ENCODE assay signal across 1 cellular context in the genomic region with DNA sequence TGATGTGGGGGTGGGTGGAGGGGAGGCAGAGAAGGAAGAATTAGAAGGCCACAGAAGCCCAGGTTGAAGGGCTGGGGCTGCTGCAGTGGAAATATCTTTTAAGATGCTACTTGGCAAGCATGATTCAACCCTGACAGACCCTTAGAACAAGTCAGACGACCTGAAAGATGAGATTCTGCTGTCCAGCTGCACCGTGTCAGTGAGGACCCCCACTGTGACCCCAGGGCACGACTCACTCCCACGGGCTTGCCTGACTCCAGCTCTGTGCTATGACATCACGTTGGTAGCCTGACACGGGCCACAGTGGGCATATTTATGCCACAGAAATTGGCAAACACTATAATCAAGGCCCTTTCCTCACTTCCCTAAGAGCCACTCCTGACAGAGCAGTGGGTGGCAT.
TF ChIP-seq lines count a peak whose summit lies in the region.

No MANE protein-coding gene starts in this region.

TF ChIP-seq in K562, 482 proteins besides CTCF, POLR2A, EP300 and RAD21:
- no peak for TF ChIP-seq ILK (tag; IDR thresholded peaks at IDR 0.05; ENCODE audit: borderline replicate concordance, low read depth)
- TF ChIP-seq ZNF124 (CRISPR knock-in tag; IDR thresholded peaks at IDR 0.05) = no peak
- TF ChIP-seq CAMTA2 (CRISPR knock-in tag; conservative IDR thresholded peaks at IDR 0.05) = no peak
- TF ChIP-seq STAG1 (CRISPR knock-in tag; IDR thresholded peaks at IDR 0.05; ENCODE audit: borderline replicate concordance) = no peak
- TF ChIP-seq ZNF274 (IDR thresholded peaks at IDR 0.05; ENCODE audit: borderline replicate concordance, low read depth, low read length) = no peak
- TF ChIP-seq, protein P1, sequence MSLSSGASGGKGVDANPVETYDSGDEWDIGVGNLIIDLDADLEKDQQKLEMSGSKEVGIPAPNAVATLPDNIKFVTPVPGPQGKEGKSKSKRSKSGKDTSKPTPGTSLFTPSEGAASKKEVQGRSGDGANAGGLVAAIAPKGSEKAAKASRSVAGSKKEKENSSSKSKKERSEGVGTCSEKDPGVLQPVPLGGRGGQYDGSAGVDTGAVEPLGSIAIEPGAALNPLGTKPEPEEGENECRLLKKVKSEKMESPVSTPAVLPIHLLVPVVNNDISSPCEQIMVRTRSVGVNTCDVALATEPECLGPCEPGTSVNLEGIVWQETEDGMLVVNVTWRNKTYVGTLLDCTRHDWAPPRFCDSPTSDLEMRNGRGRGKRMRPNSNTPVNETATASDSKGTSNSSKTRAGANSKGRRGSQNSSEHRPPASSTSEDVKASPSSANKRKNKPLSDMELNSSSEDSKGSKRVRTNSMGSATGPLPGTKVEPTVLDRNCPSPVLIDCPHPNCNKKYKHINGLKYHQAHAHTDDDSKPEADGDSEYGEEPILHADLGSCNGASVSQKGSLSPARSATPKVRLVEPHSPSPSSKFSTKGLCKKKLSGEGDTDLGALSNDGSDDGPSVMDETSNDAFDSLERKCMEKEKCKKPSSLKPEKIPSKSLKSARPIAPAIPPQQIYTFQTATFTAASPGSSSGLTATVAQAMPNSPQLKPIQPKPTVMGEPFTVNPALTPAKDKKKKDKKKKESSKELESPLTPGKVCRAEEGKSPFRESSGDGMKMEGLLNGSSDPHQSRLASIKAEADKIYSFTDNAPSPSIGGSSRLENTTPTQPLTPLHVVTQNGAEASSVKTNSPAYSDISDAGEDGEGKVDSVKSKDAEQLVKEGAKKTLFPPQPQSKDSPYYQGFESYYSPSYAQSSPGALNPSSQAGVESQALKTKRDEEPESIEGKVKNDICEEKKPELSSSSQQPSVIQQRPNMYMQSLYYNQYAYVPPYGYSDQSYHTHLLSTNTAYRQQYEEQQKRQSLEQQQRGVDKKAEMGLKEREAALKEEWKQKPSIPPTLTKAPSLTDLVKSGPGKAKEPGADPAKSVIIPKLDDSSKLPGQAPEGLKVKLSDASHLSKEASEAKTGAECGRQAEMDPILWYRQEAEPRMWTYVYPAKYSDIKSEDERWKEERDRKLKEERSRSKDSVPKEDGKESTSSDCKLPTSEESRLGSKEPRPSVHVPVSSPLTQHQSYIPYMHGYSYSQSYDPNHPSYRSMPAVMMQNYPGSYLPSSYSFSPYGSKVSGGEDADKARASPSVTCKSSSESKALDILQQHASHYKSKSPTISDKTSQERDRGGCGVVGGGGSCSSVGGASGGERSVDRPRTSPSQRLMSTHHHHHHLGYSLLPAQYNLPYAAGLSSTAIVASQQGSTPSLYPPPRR (CRISPR knock-in tag; IDR thresholded peaks at IDR 0.05; ENCODE audit: borderline replicate concordance) = no peak
- no peak for TF ChIP-seq U2AF1 (optimal IDR thresholded peaks at IDR 0.05; ENCODE audit: low read depth, low read length)
